13 cellular contexts compared by ENCODE assay signal in genomic region chr4:9970399-9971011, GRCh38. TPM values are rescaled to one million over a fixed set of nuclear protein-coding genes. Genes with fewer than 3 reads are reported as not detected.
A peak's percentile ranks its signal among the peaks of the same experiment; 100 is the strongest.
DNase-seq lines count a peak whose midpoint lies in the region; ATAC-seq, FAIRE-seq and TF ChIP-seq lines count a peak whose summit lies in the region.
"Had no signal": no experiment of that assay in that cellular context is flagged by ENCODE, and none has a peak within 500 bp of the region (broad histone marks: within the 10 kb centered on the region; RNA-seq: fewer than 3 reads in every experiment).

No MANE protein-coding gene starts in this region.

- H3K9me3 ChIP-seq in adrenal gland (replicated peaks in 1 of 3) = no peaks in the 10 kb centered on the region
- H3K9me3 ChIP-seq: lower lobe of right lung, right lobe of liver had no signal

- peaks cover 46% of the 10 kb centered on the region for H3K4me1 Mint-ChIP-seq in activated CD8-positive, alpha-beta T cell treated with anti-CD3 and anti-CD28 coated beads, Interleukin-2, amount 10 ng/mL, durations not matched to agents 7 days and 5 days (ENCODE audit: low read depth)

- no peak for TF ChIP-seq POLR2A in GM12892 (IDR thresholded peaks at IDR 0.05; ENCODE audit: low read depth, low read length)
- TF ChIP-seq POLR2A in adrenal gland (IDR thresholded peaks at IDR 0.05) = no peak

- H3K27me3 Mint-ChIP-seq in activated CD8-positive, alpha-beta T cell treated with anti-CD3 and anti-CD28 coated beads, Interleukin-2, amount 10 ng/mL, durations not matched to agents 7 days and 5 days (ENCODE audit: low read depth) = peaks cover 3% of the 10 kb centered on the region

- peaks cover 3 to 5% of the 10 kb centered on the region in 2 donors for H3K4me1 ChIP-seq in adrenal gland (replicated peaks in 1 of 2)
- H3K4me1 ChIP-seq: lower lobe of right lung, right lobe of liver had no signal

- 63 to 93% (median 83%) methylated on average over 6 of the region's 6 CpGs for WGBS in adrenal gland, 4 donors

- H3K9me3 Mint-ChIP-seq in activated CD8-positive, alpha-beta T cell treated with anti-CD3 and anti-CD28 coated beads, Interleukin-2, amount 10 ng/mL, durations not matched to agents 7 days and 5 days (ENCODE audit: insufficient read depth) = peaks cover 56% of the 10 kb centered on the region

- H3K27ac Mint-ChIP-seq in activated CD8-positive, alpha-beta T cell treated with anti-CD3 and anti-CD28 coated beads, Interleukin-2, amount 10 ng/mL, durations not matched to agents 7 days and 5 days = peak overlapping the region; percentile 87

- DNase-seq in activated CD8-positive, alpha-beta T cell treated with anti-CD3 and anti-CD28 coated beads, Interleukin-2, amount 10 ng/mL, durations not matched to agents 7 days and 5 days = no peak
- no peak for DNase-seq in GM12892 (ENCODE audit: insufficient read length)
- no peak for DNase-seq in HuH-7 (ENCODE audit: low spot score)
- DNase-seq in adrenal gland = no peak
- no peak for DNase-seq in NCI-H2107 treated with DMSO at 0.1 percent for 48 hours (lab: John Stamatoyannopoulos, UW; ENCODE audit: unreplicated experiment)
- DNase-seq: DMS53, lower lobe of right lung, right lobe of liver had no signal

- no peak overlapping the region for H3K27ac ChIP-seq in adrenal gland
- H3K27ac ChIP-seq: lower lobe of right lung, right lobe of liver had no signal

- intact Hi-C loops in adrenal gland (cut with DNase I) = loop anchor here in 1 of 2 donors (5.0 kb wide), 1 partner anchor 42 kb away; no protein-coding TSS in a partner anchor

- ATAC-seq in GM18519 (IDR thresholded peaks at IDR 0.05; ENCODE audit: low FRiP score, unreplicated experiment) (peak; percentile 73), GM21423 (IDR thresholded peaks at IDR 0.05; ENCODE audit: unreplicated experiment) (peak; percentile 74), HG03159 (IDR thresholded peaks at IDR 0.05; ENCODE audit: unreplicated experiment) (peak; percentile 83)
- peak; percentile 58 for ATAC-seq in activated CD8-positive, alpha-beta T cell treated with anti-CD3 and anti-CD28 coated beads, Interleukin-2, amount 10 ng/mL, durations not matched to agents 7 days and 5 days
- ATAC-seq: lower lobe of right lung had no signal

- no peak for TF ChIP-seq CTCF in adrenal gland (IDR thresholded peaks at IDR 0.05)

- POLR2A ChIA-PET in activated CD8-positive, alpha-beta T cell treated with anti-CD3 and anti-CD28 coated beads, Interleukin-2, amount 10 ng/mL, durations not matched to agents 7 days and 5 days (lab: Charles Lee) = interaction anchor here (0.7 kb wide), 1 partner anchor 33 kb away, joined by 3 read pairs; no protein-coding TSS in a partner anchor

- H3K36me3 Mint-ChIP-seq in activated CD8-positive, alpha-beta T cell treated with anti-CD3 and anti-CD28 coated beads, Interleukin-2, amount 10 ng/mL, durations not matched to agents 7 days and 5 days (ENCODE audit: low read depth) = peaks cover 48% of the 10 kb centered on the region

- H3K27me3 ChIP-seq in adrenal gland = no peaks in the 10 kb centered on the region

- H3K36me3 ChIP-seq in adrenal gland (replicated peaks in 1 of 2) = no peaks in the 10 kb centered on the region
- H3K36me3 ChIP-seq: lower lobe of right lung, right lobe of liver had no signal

- H3K4me3 ChIP-seq in adrenal gland = no peak overlapping the region
- H3K4me3 ChIP-seq: lower lobe of right lung, right lobe of liver had no signal

- CTCF ChIA-PET in activated CD8-positive, alpha-beta T cell treated with anti-CD3 and anti-CD28 coated beads, Interleukin-2, amount 10 ng/mL, durations not matched to agents 7 days and 5 days (lab: Charles Lee) = interaction anchor here (1.9 kb wide), 1 partner anchor 267 kb away, joined by 4 read pairs; no protein-coding TSS in a partner anchor

- FAIRE-seq in GM12892 (lab: Jason Lieb, UNC) = no peak
- FAIRE-seq: astrocyte had no signal

- H3K4me3 Mint-ChIP-seq in activated CD8-positive, alpha-beta T cell treated with anti-CD3 and anti-CD28 coated beads, Interleukin-2, amount 10 ng/mL, durations not matched to agents 7 days and 5 days = no peak overlapping the region

RNA-seq across cellular contexts. Expression of gene SLC2A9, which starts 50.8 kb away (rescaled TPM):
- total RNA-seq in activated CD8-positive, alpha-beta T cell treated with anti-CD3 and anti-CD28 coated beads, Interleukin-2, amount 10 ng/mL, durations not matched to agents 7 days and 5 days = 1 to 10 TPM; 1.3 to 1.7 TPM
- 3.6 TPM for polyA plus RNA-seq in GM12892 (2012; ENCODE audit: missing spikeins)
- total RNA-seq in adrenal gland = 10 to 100 TPM in 5 of 8 donors, 1 to 10 TPM in 3; 6.7 to 16.6 (median 12.8) TPM
- polyA plus RNA-seq in adrenal gland = 1 to 10 TPM; 1.8 to 7.8 (median 2.1) TPM
- total RNA-seq: NCI-H460 had no signal
